17 cellular contexts compared by ENCODE assay signal in genomic region chr6:127402890-127403617, GRCh38. TPM values are rescaled to one million over a fixed set of nuclear protein-coding genes. Genes with fewer than 3 reads are reported as not detected.
DNase-seq lines count a peak whose midpoint lies in the region; ATAC-seq, FAIRE-seq and TF ChIP-seq lines count a peak whose summit lies in the region.
"Had no signal": no experiment of that assay in that cellular context is flagged by ENCODE, and none has a peak within 500 bp of the region (broad histone marks: within the 10 kb centered on the region; RNA-seq: fewer than 3 reads in every experiment).

No MANE protein-coding gene starts in this region.

- H4K20me1 ChIP-seq in HepG2 (ENCODE audit: insufficient read depth, low read length): no peaks in the 10 kb centered on the region
- H4K20me1 ChIP-seq in PC-3 (ENCODE audit: low read length): no peaks in the 10 kb centered on the region

- H2AFZ ChIP-seq in HepG2 (ENCODE audit: low read length) (no peak overlapping the region), PC-3 (ENCODE audit: low read length) (no peak overlapping the region)
- H2AFZ ChIP-seq: PC-9 had no signal

- ATAC-seq in HepG2 (no peak), right lobe of liver (no peak), HG02840 (IDR thresholded peaks at IDR 0.05; ENCODE audit: low FRiP score, unreplicated experiment) (peak; percentile 27), PC-3 (no peak)
- ATAC-seq in naive thymus-derived CD4-positive, alpha-beta T cell: no peak
- ATAC-seq: pancreas had no signal

- TF ChIP-seq CTCF in HepG2 (CRISPR knock-in tag; IDR thresholded peaks at IDR 0.05): no peak
- no peak for TF ChIP-seq CTCF in right lobe of liver (IDR thresholded peaks at IDR 0.05)
- TF ChIP-seq CTCF in Calu3 (IDR thresholded peaks at IDR 0.05; ENCODE audit: unreplicated experiment): no peak
- no peak for TF ChIP-seq CTCF in PC-3 (conservative IDR thresholded peaks at IDR 0.05; ENCODE audit: low read depth, low read length)

- H3K27ac Mint-ChIP-seq in naive thymus-derived CD4-positive, alpha-beta T cell: no peak overlapping the region
- H3K27ac Mint-ChIP-seq in Calu3 (ENCODE audit: unreplicated experiment): no peak overlapping the region
- H3K27ac Mint-ChIP-seq: dendritic cell treated with granulocyte-macrophage colony-stimulating factor and Interleukin-4, amounts not matched to agents 40 ng/mL and 50 ng/mL, for 4 days had no signal

- FAIRE-seq in HepG2 (lab: Jason Lieb, UNC): no peak
- FAIRE-seq: pancreas had no signal

- no peaks in the 10 kb centered on the region for H3K9me2 ChIP-seq in PC-3 (replicated peaks; ENCODE audit: low read length)

- H3K4me2 ChIP-seq in HepG2 (ENCODE audit: low read depth, low read length) (no peak overlapping the region), PC-3 (ENCODE audit: low read length) (no peak overlapping the region)
- H3K4me2 ChIP-seq: PC-9, smooth muscle cell had no signal

- no peaks in the 10 kb centered on the region for H3F3A ChIP-seq in PC-3 (ENCODE audit: low read length, unreplicated experiment)

- H3K4me3 ChIP-seq in HepG2 (replicated peaks in 1 of 3; ENCODE audit: insufficient read depth in 1 of 3, low read depth in 2 of 3, low read length in 3 of 3) (no peak overlapping the region), right lobe of liver (no peak overlapping the region), PC-3 (ENCODE audit: low read length) (no peak overlapping the region)
- H3K4me3 ChIP-seq in naive thymus-derived CD4-positive, alpha-beta T cell (ENCODE audit: low read length): no peak overlapping the region
- H3K4me3 ChIP-seq: pancreas, PC-9, smooth muscle cell had no signal

- peaks cover 0 to 6% (median 0%) of the 10 kb centered on the region in 11 donors for H3K9me3 Mint-ChIP-seq in naive thymus-derived CD4-positive, alpha-beta T cell
- no peaks in the 10 kb centered on the region for H3K9me3 Mint-ChIP-seq in Calu3 (ENCODE audit: low read depth, unreplicated experiment)
- H3K9me3 Mint-ChIP-seq: dendritic cell treated with granulocyte-macrophage colony-stimulating factor and Interleukin-4, amounts not matched to agents 40 ng/mL and 50 ng/mL, for 4 days had no signal

- H3K4me1 ChIP-seq in HepG2 (ENCODE audit: insufficient read depth, low read length) (no peaks in the 10 kb centered on the region), right lobe of liver (no peaks in the 10 kb centered on the region), PC-3 (ENCODE audit: insufficient read depth, low read length) (no peaks in the 10 kb centered on the region)
- H3K4me1 ChIP-seq in naive thymus-derived CD4-positive, alpha-beta T cell (ENCODE audit: control insufficient read depth in 2 of 2, insufficient read depth in 2 of 2, low read length in 2 of 2): no peaks in the 10 kb centered on the region
- H3K4me1 ChIP-seq: Caco-2, pancreas had no signal

- H3K27me3 ChIP-seq in HepG2 (ENCODE audit: control insufficient read depth in 1 of 2, insufficient read depth in 2 of 2, low read length in 2 of 2) (no peaks in the 10 kb centered on the region), right lobe of liver (no peaks in the 10 kb centered on the region), PC-3 (ENCODE audit: low read length) (no peaks in the 10 kb centered on the region)
- no peaks in the 10 kb centered on the region for H3K27me3 ChIP-seq in naive thymus-derived CD4-positive, alpha-beta T cell (ENCODE audit: control insufficient read depth in 2 of 2, insufficient read depth in 2 of 2, low read length in 2 of 2)
- H3K27me3 ChIP-seq: pancreas had no signal

- in situ Hi-C loops in HepG2 (cut with HindIII; ENCODE audit: extremely low pct_ligation_motif_present, low pct_unique_long_range_greater_than_20kb): no loop called here

- peaks cover 0 to 5% (median 0%) of the 10 kb centered on the region in 5 donors for H3K36me3 Mint-ChIP-seq in naive thymus-derived CD4-positive, alpha-beta T cell
- no peaks in the 10 kb centered on the region for H3K36me3 Mint-ChIP-seq in Calu3 (ENCODE audit: insufficient read depth, unreplicated experiment)

- TF ChIP-seq EP300 in HepG2 (IDR thresholded peaks at IDR 0.05; ENCODE audit: low read depth in 2 of 2, low read length in 2 of 2) (no peak), HepG2 (CRISPR knock-in tag; IDR thresholded peaks at IDR 0.05; ENCODE audit: borderline replicate concordance) (no peak)

- no peaks in the 10 kb centered on the region for H3K27me3 Mint-ChIP-seq in naive thymus-derived CD4-positive, alpha-beta T cell
- H3K27me3 Mint-ChIP-seq in Calu3 (ENCODE audit: unreplicated experiment): no peaks in the 10 kb centered on the region
- H3K27me3 Mint-ChIP-seq: dendritic cell treated with granulocyte-macrophage colony-stimulating factor and Interleukin-4, amounts not matched to agents 40 ng/mL and 50 ng/mL, for 4 days had no signal

- no peaks in the 10 kb centered on the region for H3K79me2 ChIP-seq in HepG2 (ENCODE audit: insufficient read depth, low read length)
- H3K79me2 ChIP-seq in PC-3 (ENCODE audit: low read length): no peaks in the 10 kb centered on the region

- H3K36me3 ChIP-seq in HepG2 (replicated peaks in 1 of 2; ENCODE audit: control insufficient read depth in 1 of 2, insufficient read depth in 2 of 2, low read length in 2 of 2) (no peaks in the 10 kb centered on the region), right lobe of liver (no peaks in the 10 kb centered on the region), PC-3 (ENCODE audit: low read depth, low read length) (no peaks in the 10 kb centered on the region)
- H3K36me3 ChIP-seq in naive thymus-derived CD4-positive, alpha-beta T cell (ENCODE audit: control insufficient read depth in 2 of 3, insufficient read depth in 3 of 3, low read length in 3 of 3): no peaks in the 10 kb centered on the region
- H3K36me3 ChIP-seq: pancreas had no signal

- intact Hi-C loops in HepG2 (cut with micrococcal nuclease; ENCODE audit: unreplicated experiment) (no loop called here), right lobe of liver (cut with DNase I) (no loop called here), Calu3 (cut with micrococcal nuclease; ENCODE audit: unreplicated experiment) (no loop called here), PC-3 (cut with micrococcal nuclease) (no loop called here)
- intact Hi-C loops in naive thymus-derived CD4-positive, alpha-beta T cell (cut with micrococcal nuclease): no loop called here

- no TSS peak for BruUV-seq in HepG2 (replicated peaks; lab: Mats Ljungman, UMichigan)
- BruUV-seq in Calu3 (replicated peaks; lab: Mats Ljungman, UMichigan): no TSS peak
- BruUV-seq in PC-3 (replicated peaks; lab: Mats Ljungman, UMichigan): no TSS peak

- DNase-seq in HepG2 (ENCODE audit: low spot score): no peak
- no peak for DNase-seq in right lobe of liver
- peak; percentile 75 to 90 for DNase-seq in NCI-H524 (lab: John Stamatoyannopoulos, UW)
- DNase-seq in stimulated activated CD4-positive, alpha-beta T cell treated with anti-CD3 and anti-CD28 coated beads, Interleukin-4, amount 100 ng/mL, for 1 hour: no peak
- no peak for DNase-seq in naive thymus-derived CD4-positive, alpha-beta T cell
- no peak for DNase-seq in Calu3
- DNase-seq in PC-3: no peak
- DNase-seq: activated CD8-positive, alpha-beta memory T cell treated with anti-CD3 and anti-CD28 coated beads for 24 hours; activated gamma-delta T cell; Caco-2; hypothalamus; pancreas; PC-9; SW 1271 had no signal

- H3K9me3 ChIP-seq in HepG2 (ENCODE audit: low read length): no peaks in the 10 kb centered on the region
- no peaks in the 10 kb centered on the region for H3K9me3 ChIP-seq in right lobe of liver
- no peaks in the 10 kb centered on the region for H3K9me3 ChIP-seq in naive thymus-derived CD4-positive, alpha-beta T cell (ENCODE audit: control insufficient read depth in 2 of 3, low read length in 3 of 3)
- H3K9me3 ChIP-seq in PC-3 (ENCODE audit: low read length): no peaks in the 10 kb centered on the region
- H3K9me3 ChIP-seq: Caco-2, pancreas had no signal

- 24% methylated on average over 4 of the region's 4 CpGs for WGBS in HepG2 (ENCODE audit: low lambda C conversion rate)
- WGBS in right lobe of liver (ENCODE audit: insufficient coverage, low coverage, low lambda C conversion rate, missing lambda C conversion rate): 52% methylated on average over 4 of the region's 4 CpGs

- H3K4me3 Mint-ChIP-seq in naive thymus-derived CD4-positive, alpha-beta T cell: no peak overlapping the region
- no peak overlapping the region for H3K4me3 Mint-ChIP-seq in Calu3 (ENCODE audit: low read depth, unreplicated experiment)
- H3K4me3 Mint-ChIP-seq: dendritic cell treated with granulocyte-macrophage colony-stimulating factor and Interleukin-4, amounts not matched to agents 40 ng/mL and 50 ng/mL, for 4 days had no signal

- no peak overlapping the region for H3K27ac ChIP-seq in HepG2 (ENCODE audit: extremely low read length, insufficient read depth, low read length)
- no peak overlapping the region for H3K27ac ChIP-seq in right lobe of liver
- no peak overlapping the region for H3K27ac ChIP-seq in naive thymus-derived CD4-positive, alpha-beta T cell (ENCODE audit: low read depth, low read length)
- H3K27ac ChIP-seq in PC-3 (ENCODE audit: low read length): no peak overlapping the region
- H3K27ac ChIP-seq: pancreas, PC-9 had no signal

- TF ChIP-seq RAD21 in HepG2 (CRISPR knock-in tag; IDR thresholded peaks at IDR 0.05): no peak

- H3K9ac ChIP-seq in HepG2 (ENCODE audit: insufficient read depth, low read depth, low read length) (no peak overlapping the region), PC-3 (ENCODE audit: low read length) (no peak overlapping the region)

- TF ChIP-seq POLR2A in HepG2 (IDR thresholded peaks at IDR 0.05; ENCODE audit: insufficient read depth in 1 of 2, low read depth in 2 of 2, low read length in 2 of 2): no peak
- no peak for TF ChIP-seq POLR2A in right lobe of liver (IDR thresholded peaks at IDR 0.05)

- peaks cover 0 to 12% (median 0%) of the 10 kb centered on the region in 7 donors for H3K4me1 Mint-ChIP-seq in naive thymus-derived CD4-positive, alpha-beta T cell
- no peaks in the 10 kb centered on the region for H3K4me1 Mint-ChIP-seq in Calu3 (ENCODE audit: low read depth, unreplicated experiment)

- POLR2A ChIA-PET in HepG2 (lab: Yijun Ruan, JAX) (no interaction called here), PC-3 (lab: Charles Lee; ENCODE audit: unreplicated experiment) (no interaction called here)
- POLR2A ChIA-PET in naive thymus-derived CD4-positive, alpha-beta T cell (lab: Charles Lee): no interaction called here

- CTCF ChIA-PET in HepG2 (lab: Yijun Ruan, JAX; ENCODE audit: low intra/inter-chr PET ratio, low total read pairs) (no interaction called here), Calu3 (lab: Charles Lee) (no interaction called here), PC-3 (lab: Charles Lee) (no interaction called here)
- CTCF ChIA-PET in naive thymus-derived CD4-positive, alpha-beta T cell (lab: Charles Lee): no interaction called here

RNA-seq across cellular contexts. Expression of gene KIAA0408, which starts 56.1 kb away (rescaled TPM):
- not detected in 2 replicates for total RNA-seq in HepG2 (2016; rRNA removed; fragmentation: Illumina TruSeq; extraction: Trizol)
- total RNA-seq in HepG2 (2016; cell fraction: cytosol; rRNA removed; fragmentation: Illumina TruSeq; extraction: Trizol; ENCODE audit: low read depth): not detected in 2 replicates
- not detected in 2 replicates for total RNA-seq in HepG2 (2016; cell fraction: insoluble cytoplasmic fraction; rRNA removed; fragmentation: Illumina TruSeq; extraction: Trizol)
- total RNA-seq in HepG2 (2016; cell fraction: membrane; rRNA removed; fragmentation: Illumina TruSeq; extraction: Trizol): not detected in 2 replicates
- not detected in 2 replicates for total RNA-seq in HepG2 (2016; cell fraction: nucleus; rRNA removed; fragmentation: Illumina TruSeq; extraction: Trizol)
- polyA plus RNA-seq in HepG2 (2011; rRNA removed): not detected in 2 replicates
- polyA plus RNA-seq in HepG2 (2011; cell fraction: cytosol; rRNA removed): not detected in 2 replicates
- polyA plus RNA-seq in HepG2 (2011; cell fraction: nucleus; rRNA removed): 0.05 TPM in 1 of 2 replicates, not detected in the other
- polyA plus RNA-seq in HepG2 (2012): not detected in 2 replicates
- not detected in 2 replicates for polyA plus RNA-seq in HepG2 (2016; cell fraction: cytosol; fragmentation: Illumina TruSeq; extraction: Trizol; ENCODE audit: low read depth)
- polyA plus RNA-seq in HepG2 (2016; cell fraction: insoluble cytoplasmic fraction; fragmentation: Illumina TruSeq; extraction: Trizol; ENCODE audit: low read depth): not detected in 2 replicates
- polyA plus RNA-seq in HepG2 (2016; cell fraction: membrane; fragmentation: Illumina TruSeq; extraction: Trizol; ENCODE audit: low read depth): not detected in 2 replicates
- polyA plus RNA-seq in HepG2 (2016; cell fraction: nucleus; fragmentation: Illumina TruSeq; extraction: Trizol; ENCODE audit: insufficient read depth, low read depth): not detected in 2 replicates
- polyA minus RNA-seq in HepG2 (2011; rRNA and poly(A)+ RNA removed; ENCODE audit: low replicate concordance): not detected in 2 replicates
- not detected in 2 replicates for polyA minus RNA-seq in HepG2 (2011; cell fraction: cytosol; rRNA and poly(A)+ RNA removed)
- polyA minus RNA-seq in HepG2 (2011; cell fraction: nucleus; rRNA and poly(A)+ RNA removed): not detected in 2 replicates
- total RNA-seq in right lobe of liver: under 1 TPM in 4 of 6 experiments, not detected in 2; 0.06 to 0.33 (median 0.16) TPM
- 10 to 100 TPM in 1 of 5 experiments, 1 to 10 TPM in 2, under 1 TPM in 2; 0.64 to 11.3 (median 2.3) TPM for total RNA-seq in naive thymus-derived CD4-positive, alpha-beta T cell
- polyA plus RNA-seq in naive thymus-derived CD4-positive, alpha-beta T cell: under 1 TPM in 1 of 2 donors, not detected in 1; 0.14 TPM
- total RNA-seq in Calu3 (2022): 0.31 and 0.91 TPM in 2 replicates
- 0.04 TPM in 1 of 2 replicates, not detected in the other for total RNA-seq in PC-3 (2014; rRNA removed)
- total RNA-seq: Caco-2, PC-9 had no signal

RNA-seq across cellular contexts. Expression of gene ECHDC1, which starts 59.6 kb away (rescaled TPM):
- total RNA-seq in HepG2 (2016; rRNA removed; fragmentation: Illumina TruSeq; extraction: Trizol) (98.1 and 143 TPM in 2 replicates), right lobe of liver (10 to 100 TPM; 41.3 to 51.7 (median 45.7) TPM), Calu3 (2022) (30.3 and 42.5 TPM in 2 replicates), PC-3 (2014; rRNA removed) (24.2 and 34.5 TPM in 2 replicates)
- 13.1 and 17.5 TPM in 2 replicates for total RNA-seq in HepG2 (2016; cell fraction: cytosol; rRNA removed; fragmentation: Illumina TruSeq; extraction: Trizol; ENCODE audit: low read depth)
- total RNA-seq in HepG2 (2016; cell fraction: insoluble cytoplasmic fraction; rRNA removed; fragmentation: Illumina TruSeq; extraction: Trizol): 93.2 and 152 TPM in 2 replicates
- 28.7 and 33.7 TPM in 2 replicates for total RNA-seq in HepG2 (2016; cell fraction: membrane; rRNA removed; fragmentation: Illumina TruSeq; extraction: Trizol)
- total RNA-seq in HepG2 (2016; cell fraction: nucleus; rRNA removed; fragmentation: Illumina TruSeq; extraction: Trizol): 73.0 and 77.3 TPM in 2 replicates
- 25.4 and 32.8 TPM in 2 replicates for polyA plus RNA-seq in HepG2 (2011; rRNA removed)
- 14.2 and 20.3 TPM in 2 replicates for polyA plus RNA-seq in HepG2 (2011; cell fraction: cytosol; rRNA removed)
- 12.5 and 14.9 TPM in 2 replicates for polyA plus RNA-seq in HepG2 (2011; cell fraction: nucleus; rRNA removed)
- 50.4 and 56.6 TPM in 2 replicates for polyA plus RNA-seq in HepG2 (2012)
- polyA plus RNA-seq in HepG2 (2016; cell fraction: cytosol; fragmentation: Illumina TruSeq; extraction: Trizol; ENCODE audit: low read depth): 17.0 and 21.2 TPM in 2 replicates
- 148 and 165 TPM in 2 replicates for polyA plus RNA-seq in HepG2 (2016; cell fraction: insoluble cytoplasmic fraction; fragmentation: Illumina TruSeq; extraction: Trizol; ENCODE audit: low read depth)
- polyA plus RNA-seq in HepG2 (2016; cell fraction: membrane; fragmentation: Illumina TruSeq; extraction: Trizol; ENCODE audit: low read depth): 30.8 and 32.0 TPM in 2 replicates
- polyA plus RNA-seq in HepG2 (2016; cell fraction: nucleus; fragmentation: Illumina TruSeq; extraction: Trizol; ENCODE audit: insufficient read depth, low read depth): 73.1 and 75.7 TPM in 2 replicates
- 6.4 and 6.9 TPM in 2 replicates for polyA minus RNA-seq in HepG2 (2011; rRNA and poly(A)+ RNA removed; ENCODE audit: low replicate concordance)
- polyA minus RNA-seq in HepG2 (2011; cell fraction: cytosol; rRNA and poly(A)+ RNA removed): 16.4 and 21.5 TPM in 2 replicates
- 84.5 and 92.7 TPM in 2 replicates for polyA minus RNA-seq in HepG2 (2011; cell fraction: nucleus; rRNA and poly(A)+ RNA removed)
- 10 to 100 TPM; 18.1 to 46.5 (median 34.3) TPM for total RNA-seq in naive thymus-derived CD4-positive, alpha-beta T cell
- polyA plus RNA-seq in naive thymus-derived CD4-positive, alpha-beta T cell: 10 to 100 TPM; 65.0 to 77.0 TPM

Comparison
In these comparisons a context has a peak if more than half of its experiments do, and no peak if none do; other contexts are left out.
1. DNase-seq: peak in NCI-H524 (2 of 2); none in HepG2 (single experiment), right lobe of liver (0 of 3), stimulated activated CD4-positive, alpha-beta T cell treated with anti-CD3 and anti-CD28 coated beads, Interleukin-4, amount 100 ng/mL, for 1 hour (single experiment), naive thymus-derived CD4-positive, alpha-beta T cell (0 of 9), Calu3 (single experiment) and PC-3 (single experiment).